6 cellular contexts compared by ENCODE assay signal in genomic region chr16:67538666-67539101, GRCh38. TPM values are rescaled to one million over a fixed set of nuclear protein-coding genes. Genes with fewer than 3 reads are reported as not detected.
DNase-seq lines count a peak whose midpoint lies in the region; ATAC-seq and TF ChIP-seq lines count a peak whose summit lies in the region.

No MANE protein-coding gene starts in this region.

- H3K23ac ChIP-seq in trophoblast cell (ENCODE audit: low read length): no peak overlapping the region

- H4K8ac ChIP-seq in trophoblast cell (ENCODE audit: low read depth, low read length): no peak overlapping the region

- H3K4ac ChIP-seq in trophoblast cell (ENCODE audit: low read depth, low read length): no peak overlapping the region

- H3K9ac ChIP-seq in HUES64 (ENCODE audit: low read depth, low read length): 0 out of 2 replicates have a peak overlapping the region, but pooled peaks have one; percentile 35
- H3K9ac ChIP-seq in trophoblast cell (ENCODE audit: low read length): no peak overlapping the region

- peaks cover 15% of the 10 kb centered on the region for H3K79me1 ChIP-seq in trophoblast cell (ENCODE audit: low read length)

- H2AK5ac ChIP-seq in trophoblast cell (ENCODE audit: low read length): no peak overlapping the region

- no peaks in the 10 kb centered on the region for H3K4me1 ChIP-seq in HUES64 (ENCODE audit: insufficient read depth, low read length)
- H3K4me1 ChIP-seq in trophoblast cell (ENCODE audit: control insufficient read depth in 1 of 2, insufficient read depth in 2 of 2, low read length in 2 of 2): peaks cover 8 to 19% of the 10 kb centered on the region in 2 experiments

- peaks cover 81% of the 10 kb centered on the region for H3K4me1 Mint-ChIP-seq in dendritic cell treated with granulocyte-macrophage colony-stimulating factor and Interleukin-4, amounts not matched to agents 40 ng/mL and 50 ng/mL, for 4 days (ENCODE audit: low read depth)

- H2AFZ ChIP-seq in trophoblast cell (ENCODE audit: insufficient read depth, low read length, poor library complexity): no peak overlapping the region

- H3K36me3 ChIP-seq in HUES64 (ENCODE audit: insufficient read depth, low read length) (peaks cover 6% of the 10 kb centered on the region), trophoblast cell (ENCODE audit: control insufficient read depth in 1 of 2, insufficient read depth in 2 of 2, low read length in 2 of 2) (peaks cover 43 to 46% of the 10 kb centered on the region in 2 experiments)

- no peak for ATAC-seq in esophagus mucosa

- H3K4me3 ChIP-seq in HUES64 (ENCODE audit: low read length) (peak overlapping the region; percentile 63), trophoblast cell (ENCODE audit: low read depth, low read length) (peak overlapping the region; percentile 77)

- H3K79me2 ChIP-seq in trophoblast cell (ENCODE audit: control insufficient read depth, insufficient read depth, low read length, poor library complexity): peaks cover 9% of the 10 kb centered on the region

- DNase-seq in trophoblast cell (peak; percentile 47 to 61), GM10266 (ENCODE audit: extremely low spot score) (no peak), DMS153 (lab: John Stamatoyannopoulos, UW) (no peak)

- peaks cover 7% of the 10 kb centered on the region for H3K27me3 Mint-ChIP-seq in dendritic cell treated with granulocyte-macrophage colony-stimulating factor and Interleukin-4, amounts not matched to agents 40 ng/mL and 50 ng/mL, for 4 days

- H3K36me3 Mint-ChIP-seq in dendritic cell treated with granulocyte-macrophage colony-stimulating factor and Interleukin-4, amounts not matched to agents 40 ng/mL and 50 ng/mL, for 4 days (ENCODE audit: low read depth): peaks cover 76% of the 10 kb centered on the region

- H3K9me3 ChIP-seq in HUES64 (ENCODE audit: insufficient read depth, low read depth, low read length) (no peaks in the 10 kb centered on the region), trophoblast cell (ENCODE audit: insufficient read depth, low read depth, low read length) (peaks cover 1% of the 10 kb centered on the region)

- WGBS in HUES64: 17% methylated on average over 23 of the region's 23 CpGs
- WGBS in trophoblast cell (ENCODE audit: extremely low coverage, insufficient coverage, insufficient read length): no CpG with 5 or more reads among the region's 23 CpGs

- H3K18ac ChIP-seq in trophoblast cell (ENCODE audit: low read length): peak overlapping the region; percentile 79

- no peaks in the 10 kb centered on the region for H3K9me3 Mint-ChIP-seq in dendritic cell treated with granulocyte-macrophage colony-stimulating factor and Interleukin-4, amounts not matched to agents 40 ng/mL and 50 ng/mL, for 4 days

- H3K27ac ChIP-seq in HUES64 (ENCODE audit: low read depth, low read length) (no peak overlapping the region), trophoblast cell (ENCODE audit: low read depth, low read length) (no peak overlapping the region)

- H3K27me3 ChIP-seq in HUES64 (ENCODE audit: insufficient read depth, low read length) (peaks cover 70% of the 10 kb centered on the region), trophoblast cell (ENCODE audit: insufficient read depth, low read length) (no peaks in the 10 kb centered on the region)

- peak overlapping the region; percentile 73 for H3K4me2 ChIP-seq in trophoblast cell (ENCODE audit: low read length)

- H3K14ac ChIP-seq in trophoblast cell (ENCODE audit: low read length): no peak overlapping the region

- H2BK12ac ChIP-seq in trophoblast cell (ENCODE audit: low read length): no peak overlapping the region

- H4K91ac ChIP-seq in trophoblast cell (ENCODE audit: low read depth, low read length): peak overlapping the region; percentile 67

- H3K4me3 Mint-ChIP-seq in dendritic cell treated with granulocyte-macrophage colony-stimulating factor and Interleukin-4, amounts not matched to agents 40 ng/mL and 50 ng/mL, for 4 days: peak overlapping the region; percentile 68

- H4K12ac ChIP-seq in trophoblast cell (ENCODE audit: low read depth, low read length): no peak overlapping the region

- H2BK5ac ChIP-seq in trophoblast cell (ENCODE audit: low read depth, low read length, poor library complexity): no peak overlapping the region

- TF ChIP-seq CTCF in GM10266 (IDR thresholded peaks at IDR 0.05; ENCODE audit: control insufficient read depth, insufficient read depth, low read depth, missing control alignments): no peak

- peak overlapping the region; percentile 23 for H3K27ac Mint-ChIP-seq in dendritic cell treated with granulocyte-macrophage colony-stimulating factor and Interleukin-4, amounts not matched to agents 40 ng/mL and 50 ng/mL, for 4 days

- no peak overlapping the region for H2BK120ac ChIP-seq in trophoblast cell (ENCODE audit: insufficient read depth, low read length, poor library complexity)

- intact Hi-C loops in dendritic cell treated with granulocyte-macrophage colony-stimulating factor and Interleukin-4, amounts not matched to agents 40 ng/mL and 50 ng/mL, for 4 days (cut with micrococcal nuclease): no loop called here

RNA-seq across cellular contexts. Expression of gene RIPOR1, which starts 10.1 kb away (rescaled TPM):
- polyA plus RNA-seq in HUES64 (2013, experiment 1 of 2): 6.0 TPM
- polyA plus RNA-seq in HUES64 (2013, experiment 2 of 2): 8.7 TPM
- polyA plus RNA-seq in trophoblast cell (2013): 36.1 and 37.6 TPM in 2 replicates
- 14.3 TPM for total RNA-seq in esophagus mucosa

RNA-seq across cellular contexts. Expression of gene CTCF, which starts 23.6 kb away (rescaled TPM):
- polyA plus RNA-seq in HUES64 (2013, experiment 1 of 2): 58.9 TPM
- 56.5 TPM for polyA plus RNA-seq in HUES64 (2013, experiment 2 of 2)
- 35.2 and 36.0 TPM in 2 replicates for polyA plus RNA-seq in trophoblast cell (2013)
- 28.3 TPM for total RNA-seq in esophagus mucosa

RNA-seq across cellular contexts. Expression of gene AGRP, which starts 55.3 kb away (rescaled TPM):
- not detected for polyA plus RNA-seq in HUES64 (2013, experiment 1 of 2)
- not detected for polyA plus RNA-seq in HUES64 (2013, experiment 2 of 2)
- not detected in 2 replicates for polyA plus RNA-seq in trophoblast cell (2013)
- not detected for total RNA-seq in esophagus mucosa

RNA-seq across cellular contexts. Expression of gene ATP6V0D1, which starts 57.7 kb away (rescaled TPM):
- polyA plus RNA-seq in HUES64 (2013, experiment 1 of 2): 49.9 TPM
- 45.5 TPM for polyA plus RNA-seq in HUES64 (2013, experiment 2 of 2)
- 101 and 104 TPM in 2 replicates for polyA plus RNA-seq in trophoblast cell (2013)
- total RNA-seq in esophagus mucosa: 80.9 TPM

Comparison
In these comparisons a context has a peak if more than half of its experiments do, and no peak if none do; other contexts are left out.
1. DNase-seq: peak in trophoblast cell (2 of 2); none in GM10266 (single experiment) and DMS153 (single experiment).